8 cellular contexts compared by ENCODE assay signal in genomic region chr1:79259390-79260336, GRCh38.
DNase-seq lines count a peak whose midpoint lies in the region; ATAC-seq and TF ChIP-seq lines count a peak whose summit lies in the region.

No MANE protein-coding gene starts in this region.

- DNase-seq in AG09319 (ENCODE audit: extremely low read depth, low read depth) (peak; percentile 23), activated gamma-delta T cell (lab: John Stamatoyannopoulos, UW) (no peak)

- peak; percentile 69 for ATAC-seq in GM18858 (IDR thresholded peaks at IDR 0.05; ENCODE audit: unreplicated experiment)
- peak; percentile 70 for ATAC-seq in HG03439 (IDR thresholded peaks at IDR 0.05; ENCODE audit: unreplicated experiment)
- ATAC-seq in HG03460 (IDR thresholded peaks at IDR 0.05; ENCODE audit: unreplicated experiment): no peak
- ATAC-seq in HG02642 (IDR thresholded peaks at IDR 0.05; ENCODE audit: poor library complexity, unreplicated experiment): no peak

- 55% methylated on average over 5 of the region's 5 CpGs for WGBS in liver

- H3K9me3 ChIP-seq in liver (ENCODE audit: control insufficient read depth in 4 of 4, low read length in 3 of 4): no peaks in the 10 kb centered on the region

- no peak overlapping the region for H3K9ac ChIP-seq in liver (ENCODE audit: low read depth in 1 of 2, low read length in 2 of 2)

- peak; percentile 62 to 66 for TF ChIP-seq RAD21 in liver (IDR thresholded peaks at IDR 0.05)

- H3K4me3 ChIP-seq in liver (ENCODE audit: low read depth in 1 of 3, low read length in 3 of 3): no peak overlapping the region

- TF ChIP-seq CTCF in AG09319 (IDR thresholded peaks at IDR 0.05; ENCODE audit: low read depth, low read length) (peak; percentile 67), VCaP (conservative IDR thresholded peaks at IDR 0.05) (peak; percentile 79), liver (IDR thresholded peaks at IDR 0.05; ENCODE audit: low read depth, low read length, missing input control) (peak; percentile 33)

- no peak overlapping the region for H3K27ac ChIP-seq in VCaP
- H3K27ac ChIP-seq in liver (ENCODE audit: low read depth in 1 of 2, low read length in 2 of 2): no peak overlapping the region

- H3K36me3 ChIP-seq in liver (ENCODE audit: control insufficient read depth in 4 of 4, insufficient read depth in 3 of 4, low read depth in 1 of 4, low read length in 3 of 4): no peaks in the 10 kb centered on the region

- H3K27me3 ChIP-seq in liver (ENCODE audit: control insufficient read depth in 4 of 4, insufficient read depth in 4 of 4, low read length in 3 of 4): peaks cover 0 to 2% (median 0%) of the 10 kb centered on the region in 4 donors

- H3K4me1 ChIP-seq in liver (ENCODE audit: control insufficient read depth in 4 of 4, insufficient read depth in 4 of 4, low read length in 3 of 4): no peaks in the 10 kb centered on the region

TF ChIP-seq in liver, 16 proteins besides CTCF, POLR2A, EP300 and RAD21:
- no peak for TF ChIP-seq HNF4A (conservative IDR thresholded peaks at IDR 0.05)
- TF ChIP-seq TAF1 (conservative IDR thresholded peaks at IDR 0.05): no peak
- no peak for TF ChIP-seq HNF4G (IDR thresholded peaks at IDR 0.05)
- no peak for TF ChIP-seq REST (IDR thresholded peaks at IDR 0.05)
- no peak for TF ChIP-seq FOXA1 (IDR thresholded peaks at IDR 0.05)
- no peak for TF ChIP-seq JUND (IDR thresholded peaks at IDR 0.05)
- TF ChIP-seq FOXA2 (IDR thresholded peaks at IDR 0.05): no peak
- TF ChIP-seq NR2F2 (IDR thresholded peaks at IDR 0.05): no peak

Comparison
In these comparisons a context has a peak if more than half of its experiments do, and no peak if none do; other contexts are left out.
1. ATAC-seq: peak in GM18858 (single experiment) and HG03439 (single experiment); none in HG03460 (single experiment) and HG02642 (single experiment).
2. Peak in every context shown above with its lines, with median percentiles within 50 percentile points of each other: CTCF ChIP-seq.